14 cellular contexts compared by ENCODE assay signal in genomic region chr7:157234271-157234670, GRCh38.
"Had no signal": no experiment of that assay in that cellular context is flagged by ENCODE, and none has a peak within 500 bp of the region (broad histone marks: within the 10 kb centered on the region; RNA-seq: fewer than 3 reads in every experiment).

No MANE protein-coding gene starts in this region.

- H3K27ac Mint-ChIP-seq: activated CD4-positive, alpha-beta memory T cell treated with anti-CD3 and anti-CD28 coated beads, Interleukin-2, amount 10 ng/mL, durations not matched to agents 7 days and 5 days; stimulated activated naive CD8-positive, alpha-beta T cell treated with anti-CD3 and anti-CD28 coated beads, Interleukin-15, amount 100 ng/mL, for 72 hours had no signal

- H3K9me3 ChIP-seq: ascending aorta, colonic mucosa, neutrophil, thoracic aorta had no signal

- H3K4me1 ChIP-seq: ascending aorta, colonic mucosa had no signal

- H3K27ac ChIP-seq: ascending aorta, colonic mucosa, foreskin keratinocyte, neutrophil, skin epidermis, thoracic aorta had no signal

- H3K4me3 ChIP-seq: ascending aorta, colonic mucosa, skin epidermis, thoracic aorta had no signal

- H3K27me3 Mint-ChIP-seq: activated CD4-positive, alpha-beta memory T cell treated with anti-CD3 and anti-CD28 coated beads, Interleukin-2, amount 10 ng/mL, durations not matched to agents 7 days and 5 days; naive thymus-derived CD4-positive, alpha-beta T cell; stimulated activated naive CD8-positive, alpha-beta T cell treated with anti-CD3 and anti-CD28 coated beads, Interleukin-15, amount 100 ng/mL, for 72 hours had no signal

- DNase-seq: activated CD4-positive, alpha-beta memory T cell treated with anti-CD3 and anti-CD28 coated beads, Interleukin-2, amount 10 ng/mL, durations not matched to agents 7 days and 5 days; activated naive CD4-positive, alpha-beta T cell; activated T-cell treated with anti-CD3 and anti-CD28 coated beads, Interleukin-2, amount 50 U/mL, for 48 hours; colonic mucosa; naive thymus-derived CD4-positive, alpha-beta T cell; posterior cingulate gyrus; stimulated activated CD4-positive, alpha-beta T cell treated with anti-CD3 and anti-CD28 coated beads, Interleukin-4, amount 100 ng/mL, for 4 hours; stimulated activated naive CD8-positive, alpha-beta T cell treated with anti-CD3 and anti-CD28 coated beads, Interleukin-15, amount 100 ng/mL, for 72 hours; T1000 had no signal

- H3K4me1 Mint-ChIP-seq: stimulated activated naive CD8-positive, alpha-beta T cell treated with anti-CD3 and anti-CD28 coated beads, Interleukin-15, amount 100 ng/mL, for 72 hours had no signal

- ATAC-seq: foreskin keratinocyte; naive thymus-derived CD4-positive, alpha-beta T cell; stimulated activated naive CD8-positive, alpha-beta T cell treated with anti-CD3 and anti-CD28 coated beads, Interleukin-15, amount 100 ng/mL, for 72 hours had no signal

- H3K4me3 Mint-ChIP-seq: activated CD4-positive, alpha-beta memory T cell treated with anti-CD3 and anti-CD28 coated beads, Interleukin-2, amount 10 ng/mL, durations not matched to agents 7 days and 5 days; naive thymus-derived CD4-positive, alpha-beta T cell; stimulated activated naive CD8-positive, alpha-beta T cell treated with anti-CD3 and anti-CD28 coated beads, Interleukin-15, amount 100 ng/mL, for 72 hours had no signal

- H3K36me3 ChIP-seq: colonic mucosa had no signal

- H3K27me3 ChIP-seq: ascending aorta, colonic mucosa, foreskin keratinocyte, neutrophil had no signal
